In the genomic region with DNA sequence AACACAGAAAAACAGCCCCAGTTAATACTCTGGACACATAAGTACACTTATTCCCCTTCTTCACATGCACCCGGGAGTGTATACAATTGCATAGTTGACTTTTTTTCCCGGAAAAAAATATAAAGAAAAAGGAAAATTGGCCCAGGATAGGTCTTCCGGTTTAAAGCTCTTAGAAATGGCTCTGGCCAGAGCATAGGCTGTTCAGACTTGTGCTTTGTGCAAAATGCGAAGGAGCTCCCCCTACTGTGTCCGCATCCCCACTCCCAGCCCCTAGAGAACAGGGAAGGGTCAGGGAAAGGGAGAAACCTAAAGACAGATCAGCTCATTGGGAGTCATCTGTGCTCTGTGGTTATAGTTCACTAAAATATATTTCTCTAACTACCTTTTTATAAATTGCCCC, we compare ENCODE assay signal across 9 cellular contexts. TPM values are rescaled to one million over a fixed set of nuclear protein-coding genes. Genes with fewer than 3 reads are reported as not detected.
DNase-seq lines count a peak whose midpoint lies in the region; ATAC-seq and TF ChIP-seq lines count a peak whose summit lies in the region.
"Had no signal": no experiment of that assay in that cellular context is flagged by ENCODE, and none has a peak within 500 bp of the region (broad histone marks: within the 10 kb centered on the region; RNA-seq: fewer than 3 reads in every experiment).

No MANE protein-coding gene starts in this region.

- H3K36me3 ChIP-seq in DND-41 (ENCODE audit: insufficient read depth, low read length) (no peaks in the 10 kb centered on the region), NT2/D1 (ENCODE audit: insufficient read depth, insufficient read length, low read length) (peaks cover 37% of the 10 kb centered on the region), fibroblast of lung (ENCODE audit: control insufficient read depth, insufficient read depth, low read length) (peaks cover 3% of the 10 kb centered on the region)

- H3K4me3 ChIP-seq in DND-41 (ENCODE audit: low read depth in 1 of 2, low read length in 2 of 2) (no peak overlapping the region), NT2/D1 (ENCODE audit: insufficient read length, low read depth) (no peak overlapping the region), fibroblast of lung (replicated peaks in 1 of 4; ENCODE audit: control extremely low read depth in 1 of 4, insufficient read depth in 1 of 4, low read depth in 3 of 4, low read length in 4 of 4) (no peak overlapping the region)

- ATAC-seq in DND-41 (ENCODE audit: insufficient read depth, low read depth): no peak
- no peak for ATAC-seq in GM21360 (IDR thresholded peaks at IDR 0.05; ENCODE audit: unreplicated experiment)
- ATAC-seq in HG02870 (IDR thresholded peaks at IDR 0.05; ENCODE audit: unreplicated experiment): no peak

- no peaks in the 10 kb centered on the region for H3K27me3 ChIP-seq in DND-41 (ENCODE audit: insufficient read depth, low read length, poor library complexity)
- H3K27me3 ChIP-seq in NT2/D1 (ENCODE audit: insufficient read depth, insufficient read length): no peaks in the 10 kb centered on the region
- no peaks in the 10 kb centered on the region for H3K27me3 ChIP-seq in fibroblast of lung (ENCODE audit: control insufficient read depth, insufficient read depth, low read length)

- DNase-seq in DND-41 (no peak), NT2/D1 (ENCODE audit: low read depth, low spot score) (peak; percentile 49), fibroblast of lung (ENCODE audit: low read depth in 2 of 2) (peak; percentile 29 to 69), osteocyte (ENCODE audit: extremely low spot score, unreplicated experiment) (no peak), NCI-H510A treated with DMSO at 0.1 percent for 48 hours (lab: John Stamatoyannopoulos, UW) (no peak)
- no peak for DNase-seq in activated CD4-positive, alpha-beta T cell treated with anti-CD3 and anti-CD28 coated beads for 1 hour
- DNase-seq: NCI-H774 had no signal

- H3K27me3 Mint-ChIP-seq in osteocyte (ENCODE audit: unreplicated experiment): no peaks in the 10 kb centered on the region

- TF ChIP-seq CTCF in DND-41 (IDR thresholded peaks at IDR 0.05; ENCODE audit: borderline replicate concordance, extremely low read depth, low read length, poor library complexity, severe bottlenecking) (peak; percentile 8), fibroblast of lung (conservative IDR thresholded peaks at IDR 0.05 in 1 of 2, IDR thresholded peaks at IDR 0.05 in 1 of 2; ENCODE audit: low read depth in 1 of 2, low read length in 2 of 2) (peak; percentile 50 to 62), osteocyte (IDR thresholded peaks at IDR 0.05) (peak; percentile 32)

- H3K9me3 ChIP-seq in DND-41 (ENCODE audit: insufficient read depth, low read length, severe bottlenecking): no peaks in the 10 kb centered on the region
- no peaks in the 10 kb centered on the region for H3K9me3 ChIP-seq in NT2/D1 (ENCODE audit: insufficient read depth, low read length)
- no peaks in the 10 kb centered on the region for H3K9me3 ChIP-seq in fibroblast of lung (ENCODE audit: control insufficient read depth, insufficient read depth, low read depth, low read length)

- H2AFZ ChIP-seq in DND-41 (ENCODE audit: low read depth, low read length) (no peak overlapping the region), fibroblast of lung (ENCODE audit: low read length) (no peak overlapping the region)

- H4K20me1 ChIP-seq in DND-41 (ENCODE audit: insufficient read depth, low read length): no peaks in the 10 kb centered on the region
- H4K20me1 ChIP-seq in fibroblast of lung (ENCODE audit: control insufficient read depth, extremely low read depth, insufficient read depth, low read length): no peaks in the 10 kb centered on the region

- H3K4me1 Mint-ChIP-seq in osteocyte (ENCODE audit: unreplicated experiment): peaks cover 27% of the 10 kb centered on the region

- no peak overlapping the region for H3K4me3 Mint-ChIP-seq in osteocyte (ENCODE audit: unreplicated experiment)

- H3K36me3 Mint-ChIP-seq in osteocyte (ENCODE audit: unreplicated experiment): peaks cover 15% of the 10 kb centered on the region

- no peaks in the 10 kb centered on the region for H3K79me2 ChIP-seq in DND-41 (ENCODE audit: insufficient read depth, low read length)
- no peaks in the 10 kb centered on the region for H3K79me2 ChIP-seq in fibroblast of lung (ENCODE audit: control insufficient read depth, insufficient read depth, low read length)

- no peaks in the 10 kb centered on the region for H3K9me3 Mint-ChIP-seq in osteocyte (ENCODE audit: unreplicated experiment)

- no peak overlapping the region for H3K9ac ChIP-seq in DND-41 (ENCODE audit: low read depth, low read length)
- H3K9ac ChIP-seq in NT2/D1 (ENCODE audit: insufficient read length, low read depth): peak overlapping the region; percentile 7
- no peak overlapping the region for H3K9ac ChIP-seq in fibroblast of lung (ENCODE audit: insufficient read depth, low read length)

- no peak overlapping the region for H3K27ac Mint-ChIP-seq in osteocyte (ENCODE audit: unreplicated experiment)

- H3K4me1 ChIP-seq in DND-41 (ENCODE audit: insufficient read depth, low read length): peaks cover 13% of the 10 kb centered on the region
- peaks cover 3% of the 10 kb centered on the region for H3K4me1 ChIP-seq in NT2/D1 (ENCODE audit: insufficient read depth, insufficient read length)
- peaks cover 6% of the 10 kb centered on the region for H3K4me1 ChIP-seq in fibroblast of lung (ENCODE audit: control insufficient read depth, extremely low read depth, insufficient read depth, low read length)

- no peak overlapping the region for H3K27ac ChIP-seq in DND-41 (ENCODE audit: low read length)
- H3K27ac ChIP-seq in fibroblast of lung (ENCODE audit: insufficient read depth, low read length): no peak overlapping the region

- H3K4me2 ChIP-seq in DND-41 (ENCODE audit: insufficient read depth, low read length) (no peak overlapping the region), fibroblast of lung (ENCODE audit: extremely low read depth, insufficient read depth, low read length) (no peak overlapping the region)

RNA-seq across cellular contexts. Expression of a gene that starts 5.5 kb away (rescaled TPM):
- total RNA-seq in fibroblast of lung (5.6 and 14.0 TPM in 2 replicates), osteocyte (13.5 and 14.8 TPM in 2 replicates)
- 14.5 and 17.5 TPM in 2 replicates for polyA plus RNA-seq in fibroblast of lung
- 9.8 and 11.7 TPM in 2 replicates for polyA plus RNA-seq in fibroblast of lung (2012)
- polyA minus RNA-seq in fibroblast of lung (ENCODE audit: low replicate concordance): 24.2 and 42.0 TPM in 2 replicates

RNA-seq across cellular contexts. Expression of a gene that starts 14.6 kb away (rescaled TPM):
- total RNA-seq in fibroblast of lung (8.0 and 9.9 TPM in 2 replicates), osteocyte (68.1 and 71.9 TPM in 2 replicates)
- polyA plus RNA-seq in fibroblast of lung: 29.9 and 41.2 TPM in 2 replicates
- 48.4 and 79.5 TPM in 2 replicates for polyA plus RNA-seq in fibroblast of lung (2012)
- 84.0 and 88.2 TPM in 2 replicates for polyA minus RNA-seq in fibroblast of lung (ENCODE audit: low replicate concordance)

RNA-seq across cellular contexts. Expression of a gene that starts 24.6 kb away (rescaled TPM):
- total RNA-seq in fibroblast of lung (17.5 and 39.6 TPM in 2 replicates), osteocyte (16.7 and 16.9 TPM in 2 replicates)
- polyA plus RNA-seq in fibroblast of lung: 26.8 and 35.8 TPM in 2 replicates
- 27.8 and 38.7 TPM in 2 replicates for polyA plus RNA-seq in fibroblast of lung (2012)
- 84.9 and 114 TPM in 2 replicates for polyA minus RNA-seq in fibroblast of lung (ENCODE audit: low replicate concordance)

RNA-seq across cellular contexts. Expression of a gene that starts 42.8 kb away (rescaled TPM):
- total RNA-seq in fibroblast of lung: 10.0 and 12.4 TPM in 2 replicates
- 6.4 and 7.0 TPM in 2 replicates for polyA plus RNA-seq in fibroblast of lung
- 9.2 and 12.2 TPM in 2 replicates for polyA plus RNA-seq in fibroblast of lung (2012)
- 0.71 and 0.93 TPM in 2 replicates for polyA minus RNA-seq in fibroblast of lung (ENCODE audit: low replicate concordance)
- 12.9 and 13.7 TPM in 2 replicates for total RNA-seq in osteocyte

Comparison
In these comparisons a context has a peak if more than half of its experiments do, and no peak if none do; other contexts are left out.
1. DNase-seq: peak in NT2/D1 (single experiment) and fibroblast of lung (2 of 2); none in DND-41 (single experiment), osteocyte (single experiment), activated CD4-positive, alpha-beta T cell treated with anti-CD3 and anti-CD28 coated beads for 1 hour (single experiment) and NCI-H510A treated with DMSO at 0.1 percent for 48 hours (single experiment).
2. Peak in every context shown above with its lines, with median percentiles within 50 percentile points of each other: CTCF ChIP-seq.